20 cellular contexts compared by ENCODE assay signal in the genomic region with DNA sequence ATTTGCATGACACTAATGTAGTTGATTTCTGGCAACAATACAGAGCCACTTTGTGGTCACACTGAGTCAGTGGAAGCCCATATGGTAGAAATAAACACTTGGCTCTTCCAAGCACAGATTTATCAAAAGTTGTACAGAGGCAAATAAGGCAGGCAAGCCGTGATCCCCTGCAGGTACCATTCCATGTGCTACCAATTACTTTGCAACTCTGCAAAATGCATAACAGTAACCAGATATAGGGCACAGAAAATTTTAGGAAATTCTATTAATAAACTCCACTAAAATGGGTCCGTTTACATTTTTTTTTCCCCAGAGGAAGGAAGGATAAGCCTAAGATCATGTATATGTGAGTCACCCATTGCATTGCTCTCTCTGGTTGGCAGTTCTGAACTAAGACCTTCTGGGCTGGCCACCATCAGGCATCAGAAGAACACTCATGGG.
DNase-seq lines count a peak whose midpoint lies in the region; ATAC-seq, FAIRE-seq and TF ChIP-seq lines count a peak whose summit lies in the region.
"Had no signal": no experiment of that assay in that cellular context is flagged by ENCODE, and none has a peak within 500 bp of the region (broad histone marks: within the 10 kb centered on the region; RNA-seq: fewer than 3 reads in every experiment).

No MANE protein-coding gene starts in this region.

- TF ChIP-seq CTCF in AG10803 (conservative IDR thresholded peaks at IDR 0.05; ENCODE audit: low read length) (no peak), pancreas (IDR thresholded peaks at IDR 0.05) (no peak)

- H3K27ac ChIP-seq in pancreas: no peak overlapping the region
- H3K27ac ChIP-seq: body of pancreas, coronary artery, right lobe of liver, upper lobe of left lung had no signal

- intact Hi-C loops in pancreas (cut with DNase I): no loop called here

- no peak overlapping the region for H3K4me3 ChIP-seq in AG10803 (ENCODE audit: low read length)
- no peak overlapping the region for H3K4me3 ChIP-seq in pancreas
- H3K4me3 ChIP-seq: body of pancreas, coronary artery, lung, right lobe of liver, upper lobe of left lung had no signal

- no peaks in the 10 kb centered on the region for H3K36me3 ChIP-seq in pancreas
- H3K36me3 ChIP-seq: right lobe of liver, upper lobe of left lung had no signal

- no peaks in the 10 kb centered on the region for H3K36me3 Mint-ChIP-seq in activated naive CD4-positive, alpha-beta T cell treated with anti-CD3 and anti-CD28 coated beads, Interleukin-2, amount 50 U/mL, for 72 hours

- no peaks in the 10 kb centered on the region for H3K9me3 Mint-ChIP-seq in activated naive CD4-positive, alpha-beta T cell treated with anti-CD3 and anti-CD28 coated beads, Interleukin-2, amount 50 U/mL, for 72 hours

- H3K27ac Mint-ChIP-seq in activated naive CD4-positive, alpha-beta T cell treated with anti-CD3 and anti-CD28 coated beads, Interleukin-2, amount 50 U/mL, for 72 hours: no peak overlapping the region

- no peak for FAIRE-seq in pancreas (lab: Jason Lieb, UNC)
- FAIRE-seq: islet of Langerhans, RCC 7860 had no signal

- DNase-seq in AG10803 (ENCODE audit: low read depth): peak; percentile 94
- DNase-seq in HT1080 (ENCODE audit: low read depth): peak; percentile 80
- DNase-seq in astrocyte of the hippocampus (ENCODE audit: low read depth, low spot score): peak; percentile 31
- DNase-seq in iris pigment epithelial cell (ENCODE audit: low read depth): peak; percentile 82
- no peak for DNase-seq in NCI-H446 treated with DMSO at 0.1 percent for 48 hours (lab: John Stamatoyannopoulos, UW)
- no peak for DNase-seq in pancreas
- DNase-seq in activated naive CD4-positive, alpha-beta T cell treated with anti-CD3 and anti-CD28 coated beads, Interleukin-2, amount 50 U/mL, for 72 hours (ENCODE audit: low spot score in 2 of 2): no peak
- DNase-seq: activated naive CD4-positive, alpha-beta T cell; AML-193; body of pancreas; Caco-2; NCI-H1436 treated with DMSO at 0.1 percent for 48 hours; right lobe of liver; stimulated activated CD4-positive, alpha-beta T cell treated with anti-CD3 and anti-CD28 coated beads, Interleukin-2, amount 100 ng/mL, for 24 hours; upper lobe of left lung had no signal

- H3K4me1 ChIP-seq in pancreas: peaks cover 0 to 5% (median 0%) of the 10 kb centered on the region in 3 donors
- H3K4me1 ChIP-seq: body of pancreas, right lobe of liver, upper lobe of left lung had no signal

- no peaks in the 10 kb centered on the region for H3K27me3 ChIP-seq in pancreas
- H3K27me3 ChIP-seq: body of pancreas, right lobe of liver, upper lobe of left lung had no signal

- no peaks in the 10 kb centered on the region for H3K9me3 ChIP-seq in pancreas
- H3K9me3 ChIP-seq: body of pancreas, Caco-2, right lobe of liver, upper lobe of left lung had no signal

- WGBS in pancreas, 2 donors: 80 to 81% methylated on average over 2 of the region's 2 CpGs

- no peak for ATAC-seq in GM21447 (IDR thresholded peaks at IDR 0.05; ENCODE audit: unreplicated experiment)
- no peak for ATAC-seq in pancreas
- ATAC-seq in activated naive CD4-positive, alpha-beta T cell treated with anti-CD3 and anti-CD28 coated beads, Interleukin-2, amount 50 U/mL, for 72 hours: no peak
- ATAC-seq: body of pancreas, right lobe of liver had no signal

Comparison
In these comparisons a context has a peak if more than half of its experiments do, and no peak if none do; other contexts are left out.
1. DNase-seq: peak in AG10803 (single experiment), HT1080 (single experiment), astrocyte of the hippocampus (single experiment) and iris pigment epithelial cell (single experiment); none in NCI-H446 treated with DMSO at 0.1 percent for 48 hours (single experiment), pancreas (0 of 6) and activated naive CD4-positive, alpha-beta T cell treated with anti-CD3 and anti-CD28 coated beads, Interleukin-2, amount 50 U/mL, for 72 hours (0 of 2).